8 cellular contexts compared by ENCODE assay signal in the genomic region with DNA sequence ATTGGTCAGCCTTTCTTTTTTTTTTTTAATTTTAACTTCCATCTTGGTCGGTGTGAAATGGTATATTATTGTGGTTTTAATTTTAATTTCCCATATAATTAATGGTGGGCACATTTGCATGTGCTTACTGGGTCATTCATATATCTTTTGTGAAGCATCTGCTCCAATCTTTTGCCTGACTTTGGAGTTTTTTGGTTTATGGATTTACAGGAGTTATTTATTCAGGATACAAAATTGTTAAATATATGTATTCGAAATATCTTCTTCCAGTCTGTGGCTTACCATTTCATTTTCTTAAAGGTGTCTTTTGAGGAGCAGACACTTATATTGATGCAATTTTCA. TPM values are rescaled to one million over a fixed set of nuclear protein-coding genes. Genes with fewer than 3 reads are reported as not detected.
DNase-seq lines count a peak whose midpoint lies in the region; ATAC-seq, FAIRE-seq and TF ChIP-seq lines count a peak whose summit lies in the region.

No MANE protein-coding gene starts in this region.

- H3K27ac Mint-ChIP-seq in central memory CD8-positive, alpha-beta T cell (ENCODE audit: low read depth): peak overlapping the region; percentile 97

- no peak overlapping the region for H3K23ac ChIP-seq in IMR-90 (ENCODE audit: low read depth, low read length)

- DNase-seq in IMR-90: no peak
- no peak for DNase-seq in central memory CD8-positive, alpha-beta T cell (ENCODE audit: low spot score in 2 of 2)
- no peak for DNase-seq in SKM-1 treated with dmso at 0.1 percent for 144 hours (lab: John Stamatoyannopoulos, UW; ENCODE audit: unreplicated experiment)
- no peak for DNase-seq in H54 (ENCODE audit: insufficient read length, low spot score)

- no TSS peak for BruUV-seq in IMR-90 (replicated peaks; lab: Mats Ljungman, UMichigan)

- TF ChIP-seq CTCF in IMR-90 (conservative IDR thresholded peaks at IDR 0.05; ENCODE audit: low read depth, low read length): no peak

- ATAC-seq in IMR-90 (ENCODE audit: low read depth) (no peak), GM21723 (IDR thresholded peaks at IDR 0.05; ENCODE audit: unreplicated experiment) (no peak), HG03457 (IDR thresholded peaks at IDR 0.05; ENCODE audit: unreplicated experiment) (no peak)
- no peak for ATAC-seq in central memory CD8-positive, alpha-beta T cell (replicated peaks; ENCODE audit: extremely low read depth, poor library complexity, severe bottlenecking)

- peaks cover 39% of the 10 kb centered on the region for H3K4me1 Mint-ChIP-seq in central memory CD8-positive, alpha-beta T cell

- H3K79me2 ChIP-seq in ACC112 (ENCODE audit: control insufficient read depth, insufficient read depth, low read length, unreplicated experiment): peaks cover 52% of the 10 kb centered on the region

- WGBS in IMR-90 (ENCODE audit: extremely low coverage in 2 of 2, insufficient read length in 1 of 2), 2 experiments: no CpG with 5 or more reads among the region's 2 CpGs

- TF ChIP-seq RAD21 in IMR-90 (IDR thresholded peaks at IDR 0.05; ENCODE audit: low read length): no peak

- no peak for FAIRE-seq in H54 (lab: Jason Lieb, UNC)

- H3K4ac ChIP-seq in IMR-90 (ENCODE audit: low read depth, low read length): no peak overlapping the region

- H3K18ac ChIP-seq in IMR-90 (ENCODE audit: low read depth, low read length): peak overlapping the region; percentile 81

- peak overlapping the region in 1 of 2 experiments; percentile 62; a peak in 2 of 4 replicates for H4K8ac ChIP-seq in IMR-90 (ENCODE audit: low read depth in 2 of 2, low read length in 2 of 2)

- H3K36me3 Mint-ChIP-seq in central memory CD8-positive, alpha-beta T cell (ENCODE audit: insufficient read depth): peaks cover 23% of the 10 kb centered on the region

- no peak overlapping the region for H2BK15ac ChIP-seq in IMR-90 (ENCODE audit: low read depth, low read length)

- H3K79me1 ChIP-seq in IMR-90 (ENCODE audit: low read depth in 1 of 2, low read length in 2 of 2): peaks cover 27% of the 10 kb centered on the region in 2 experiments; a peak in 3 of 4 replicates

- H3K9ac ChIP-seq in IMR-90 (ENCODE audit: low read depth, low read length): peak overlapping the region; percentile 78

- peak overlapping the region; percentile 78; the same call in 1 of the 2 replicates for H3K56ac ChIP-seq in IMR-90 (ENCODE audit: extremely low read depth, insufficient read depth, low read length)

- H4K5ac ChIP-seq in IMR-90 (ENCODE audit: low read depth, low read length): peak overlapping the region; percentile 66; the same call in 1 of the 2 replicates

- H4K20me1 ChIP-seq in IMR-90 (ENCODE audit: insufficient read depth, low read length): no peaks in the 10 kb centered on the region

- H3K4me3 Mint-ChIP-seq in central memory CD8-positive, alpha-beta T cell: peak overlapping the region; percentile 95

- no peak overlapping the region; the same call in 1 of the 2 replicates for H2BK20ac ChIP-seq in IMR-90 (ENCODE audit: low read depth, low read length)

- dilution Hi-C loops in IMR-90 (cut with HindIII; ENCODE audit: low sequenced_read_pairs, unreplicated experiment): no loop called here

- H2BK5ac ChIP-seq in IMR-90 (ENCODE audit: low read depth, low read length, poor library complexity, severe bottlenecking): peak overlapping the region; percentile 90

- H2BK120ac ChIP-seq in IMR-90 (ENCODE audit: low read depth, low read length): peak overlapping the region; percentile 86; the same call in 1 of the 2 replicates

- H3K9me3 Mint-ChIP-seq in central memory CD8-positive, alpha-beta T cell: no peaks in the 10 kb centered on the region

- H3K27me3 Mint-ChIP-seq in central memory CD8-positive, alpha-beta T cell: no peaks in the 10 kb centered on the region

- H3K4me3 ChIP-seq in ACC112 (ENCODE audit: low read depth, low read length) (peak overlapping the region; percentile 91), IMR-90 (ENCODE audit: insufficient read depth, low read depth, low read length) (peak overlapping the region; percentile 86), muscle layer of duodenum (ENCODE audit: low read depth in 1 of 2, low read length in 2 of 2) (peak overlapping the region; percentile 73 to 95)

- H3K27ac ChIP-seq in ACC112 (ENCODE audit: low read depth, low read length) (peak overlapping the region; percentile 89), IMR-90 (ENCODE audit: insufficient read depth, low read length) (peak overlapping the region; percentile 81; the same call in 1 of the 2 replicates), muscle layer of duodenum (ENCODE audit: low read length) (peak overlapping the region; percentile 92)

- H3K36me3 ChIP-seq in ACC112 (ENCODE audit: insufficient read depth, low read length): peaks cover 31% of the 10 kb centered on the region
- no peaks in the 10 kb centered on the region for H3K36me3 ChIP-seq in IMR-90 (ENCODE audit: control insufficient read depth, insufficient read depth, low read length)
- no peaks in the 10 kb centered on the region for H3K36me3 ChIP-seq in muscle layer of duodenum (ENCODE audit: control insufficient read depth in 1 of 2, insufficient read depth in 2 of 2, low read length in 2 of 2)

- no peak overlapping the region for H2AK5ac ChIP-seq in IMR-90 (ENCODE audit: low read depth, low read length)

- POLR2A ChIA-PET in IMR-90 (lab: Charles Lee; ENCODE audit: unreplicated experiment): interaction anchor here (0.6 kb wide), 3 partner anchors 20 to 53 kb away, joined by 4 to 5 read pairs (median 4); no protein-coding TSS in a partner anchor

- H2AFZ ChIP-seq in ACC112 (ENCODE audit: low read length, unreplicated experiment): peak overlapping the region; percentile 57
- no peak overlapping the region for H2AFZ ChIP-seq in IMR-90 (replicated peaks; ENCODE audit: low read length, poor library complexity)

- peak overlapping the region; percentile 81 for H3K4me2 ChIP-seq in IMR-90 (ENCODE audit: low read depth, low read length)

- TF ChIP-seq POLR2A in IMR-90 (IDR thresholded peaks at IDR 0.05; ENCODE audit: low read depth, low read length): no peak
- no peak for TF ChIP-seq POLR2A in H54 (IDR thresholded peaks at IDR 0.05; ENCODE audit: low read depth, low read length)

- H3K9me3 ChIP-seq in IMR-90 (ENCODE audit: control insufficient read depth, insufficient read depth, low read length) (no peaks in the 10 kb centered on the region), muscle layer of duodenum (ENCODE audit: control insufficient read depth in 1 of 2, low read length in 2 of 2) (no peaks in the 10 kb centered on the region)

- H3K4me1 ChIP-seq in ACC112 (ENCODE audit: control insufficient read depth, insufficient read depth, low read length, unreplicated experiment): peaks cover 25% of the 10 kb centered on the region
- peaks cover 3% of the 10 kb centered on the region for H3K4me1 ChIP-seq in IMR-90 (ENCODE audit: control insufficient read depth, insufficient read depth, low read length)
- peaks cover 0 to 8% of the 10 kb centered on the region in 2 donors for H3K4me1 ChIP-seq in muscle layer of duodenum (ENCODE audit: control insufficient read depth in 1 of 2, insufficient read depth in 2 of 2, low read length in 2 of 2)

- no peak overlapping the region; the same call in 1 of the 2 replicates for H4K91ac ChIP-seq in IMR-90 (ENCODE audit: insufficient read depth, low read depth, low read length)

- in situ Hi-C loops in IMR-90 (cut with MboI; ENCODE audit: low sequenced_read_pairs): no loop called here

- no peaks in the 10 kb centered on the region for H3K9me1 ChIP-seq in IMR-90 (ENCODE audit: insufficient read depth, low read length)

- H3K27me3 ChIP-seq in ACC112 (ENCODE audit: insufficient read depth, low read length) (no peaks in the 10 kb centered on the region), IMR-90 (ENCODE audit: control insufficient read depth, insufficient read depth, low read length) (no peaks in the 10 kb centered on the region), muscle layer of duodenum (ENCODE audit: low read depth, low read length) (no peaks in the 10 kb centered on the region)

- intact Hi-C loops in IMR-90 (cut with micrococcal nuclease): loop anchor here (1.0 kb wide), 4 partner anchors 24 to 147 kb away; partner anchors contain the start of gene ACO1

- H3K14ac ChIP-seq in IMR-90 (replicated peaks; ENCODE audit: low read depth, low read length): no peak overlapping the region

- CTCF ChIA-PET in IMR-90 (lab: Yijun Ruan, JAX): interaction anchor here (0.6 to 1.5 kb wide), 11 partner anchors 9 to 528 kb away, joined by 3 to 16 read pairs (median 4); no protein-coding TSS in a partner anchor

- H2AK9ac ChIP-seq in IMR-90 (replicated peaks; ENCODE audit: low read depth, low read length, poor library complexity): no peak overlapping the region

TF ChIP-seq in IMR-90, 13 proteins besides CTCF, POLR2A, EP300 and RAD21 (continues in another document):
- TF ChIP-seq USF2 (IDR thresholded peaks at IDR 0.05; ENCODE audit: low read depth, low read length) (no peak), SMC3 (IDR thresholded peaks at IDR 0.05; ENCODE audit: low read depth, low read length) (no peak), RFX5 (IDR thresholded peaks at IDR 0.05; ENCODE audit: low read depth, low read length) (no peak), MAZ (IDR thresholded peaks at IDR 0.05; ENCODE audit: borderline replicate concordance, low read depth, low read length) (no peak), FOS (IDR thresholded peaks at IDR 0.05; ENCODE audit: low read depth, low read length) (no peak)

RNA-seq across cellular contexts. Expression of gene RIGI, which starts 0.7 kb away (rescaled TPM):
- 13.6 and 18.1 TPM in 2 replicates for total RNA-seq in IMR-90 (2012; rRNA removed)
- polyA plus RNA-seq in IMR-90 (2012; rRNA removed): 3.8 and 4.8 TPM in 2 replicates
- polyA plus RNA-seq in IMR-90 (2012; cell fraction: cytosol; rRNA removed): 0.74 and 0.94 TPM in 2 replicates
- 0.72 and 7.0 TPM in 2 replicates for polyA plus RNA-seq in IMR-90 (2012; cell fraction: nucleus; rRNA removed; ENCODE audit: low replicate concordance)

RNA-seq across cellular contexts. Expression of gene SMIM27, which starts 25.4 kb away (rescaled TPM):
- total RNA-seq in IMR-90 (2012; rRNA removed): 1.1 and 2.5 TPM in 2 replicates
- 3.4 and 5.5 TPM in 2 replicates for polyA plus RNA-seq in IMR-90 (2012; rRNA removed)
- 3.6 and 3.7 TPM in 2 replicates for polyA plus RNA-seq in IMR-90 (2012; cell fraction: cytosol; rRNA removed)
- polyA plus RNA-seq in IMR-90 (2012; cell fraction: nucleus; rRNA removed; ENCODE audit: low replicate concordance): 1.1 and 2.2 TPM in 2 replicates

RNA-seq across cellular contexts. Expression of gene TOPORS, which starts 25.7 kb away (rescaled TPM):
- 27.8 and 41.7 TPM in 2 replicates for total RNA-seq in IMR-90 (2012; rRNA removed)
- 6.3 and 7.4 TPM in 2 replicates for polyA plus RNA-seq in IMR-90 (2012; rRNA removed)
- polyA plus RNA-seq in IMR-90 (2012; cell fraction: cytosol; rRNA removed): 1.3 and 1.5 TPM in 2 replicates
- polyA plus RNA-seq in IMR-90 (2012; cell fraction: nucleus; rRNA removed; ENCODE audit: low replicate concordance): 0.98 and 8.6 TPM in 2 replicates

RNA-seq across cellular contexts. Expression of gene NDUFB6, which starts 46.3 kb away (rescaled TPM):
- total RNA-seq in IMR-90 (2012; rRNA removed): 24.2 and 77.2 TPM in 2 replicates
- polyA plus RNA-seq in IMR-90 (2012; rRNA removed): 51.0 and 55.9 TPM in 2 replicates
- polyA plus RNA-seq in IMR-90 (2012; cell fraction: cytosol; rRNA removed): 36.1 and 36.7 TPM in 2 replicates
- polyA plus RNA-seq in IMR-90 (2012; cell fraction: nucleus; rRNA removed; ENCODE audit: low replicate concordance): 9.4 and 26.0 TPM in 2 replicates
